In genomic region chr3:50211930-50212329, GRCh38 we compare ENCODE assay signal across 14 cellular contexts. TPM values are rescaled to one million over a fixed set of nuclear protein-coding genes. Genes with fewer than 3 reads are reported as not detected.
DNase-seq lines count a peak whose midpoint lies in the region; ATAC-seq, FAIRE-seq and TF ChIP-seq lines count a peak whose summit lies in the region.
"Had no signal": no experiment of that assay in that cellular context is flagged by ENCODE, and none has a peak within 500 bp of the region (broad histone marks: within the 10 kb centered on the region; RNA-seq: fewer than 3 reads in every experiment).

No MANE protein-coding gene starts in this region.

- H3K18ac ChIP-seq in neuronal stem cell (ENCODE audit: low read length) = peak overlapping the region; percentile 50

- no CpG with 5 or more reads among the region's 2 CpGs for WGBS in neuronal stem cell (ENCODE audit: extremely low coverage in 2 of 2, insufficient read length in 2 of 2, insufficient replicate concordance in 1 of 2), 2 donors

- H3K36me3 ChIP-seq in astrocyte (ENCODE audit: insufficient read depth, low read length) (no peaks in the 10 kb centered on the region), neuronal stem cell (replicated peaks in 1 of 2; ENCODE audit: control insufficient read depth in 2 of 2, insufficient read depth in 2 of 2, low read length in 2 of 2) (no peaks in the 10 kb centered on the region)
- H3K36me3 ChIP-seq: SJCRH30, thoracic aorta had no signal

- H3K9me3 ChIP-seq in astrocyte (ENCODE audit: insufficient read depth, low read depth, low read length) = no peaks in the 10 kb centered on the region
- no peaks in the 10 kb centered on the region for H3K9me3 ChIP-seq in neuronal stem cell (replicated peaks in 1 of 2; ENCODE audit: control insufficient read depth in 2 of 2, insufficient read depth in 1 of 2, low read depth in 1 of 2, low read length in 2 of 2)
- H3K9me3 ChIP-seq: SJCRH30, thoracic aorta had no signal

- no peak for TF ChIP-seq CTCF in astrocyte (IDR thresholded peaks at IDR 0.05; ENCODE audit: insufficient read depth, low read depth, low read length)

- H4K91ac ChIP-seq in neuronal stem cell (ENCODE audit: low read depth, low read length, poor library complexity) = no peak overlapping the region

- no peak overlapping the region for H2BK5ac ChIP-seq in neuronal stem cell (ENCODE audit: low read length)

- peaks cover 4% of the 10 kb centered on the region for H3K4me1 Mint-ChIP-seq in astrocyte (ENCODE audit: low read depth, unreplicated experiment)

- no peaks in the 10 kb centered on the region for H3K79me1 ChIP-seq in neuronal stem cell (ENCODE audit: low read depth, low read length)

- H3K4me2 ChIP-seq in astrocyte (ENCODE audit: low read length) (no peak overlapping the region), neuronal stem cell (ENCODE audit: insufficient read depth, low read length, poor library complexity, severe bottlenecking) (no peak overlapping the region)

- no peak overlapping the region for H3K4ac ChIP-seq in neuronal stem cell (ENCODE audit: low read length)

- no peaks in the 10 kb centered on the region for H3K9me3 Mint-ChIP-seq in astrocyte (ENCODE audit: unreplicated experiment)
- H3K9me3 Mint-ChIP-seq: naive thymus-derived CD8-positive, alpha-beta T cell had no signal

- H3K27ac Mint-ChIP-seq in astrocyte (ENCODE audit: unreplicated experiment) = peak overlapping the region; percentile 75
- H3K27ac Mint-ChIP-seq: naive thymus-derived CD8-positive, alpha-beta T cell had no signal

- H3K14ac ChIP-seq in neuronal stem cell (ENCODE audit: low read length) = no peak overlapping the region

- no peaks in the 10 kb centered on the region for H3K4me1 ChIP-seq in astrocyte (ENCODE audit: insufficient read depth, low read length)
- peaks cover 0 to 7% of the 10 kb centered on the region in 2 donors for H3K4me1 ChIP-seq in neuronal stem cell (ENCODE audit: control insufficient read depth in 2 of 2, insufficient read depth in 1 of 2, low read depth in 1 of 2, low read length in 2 of 2)
- H3K4me1 ChIP-seq: SJCRH30 had no signal

- H2BK120ac ChIP-seq in neuronal stem cell (ENCODE audit: low read depth, low read length) = no peak overlapping the region

- H3K23ac ChIP-seq in neuronal stem cell (ENCODE audit: low read depth, low read length, poor library complexity) = no peak overlapping the region

- H3K27ac ChIP-seq in astrocyte (ENCODE audit: low read depth, low read length) (no peak overlapping the region), neuronal stem cell (replicated peaks; ENCODE audit: low read length) (no peak overlapping the region)
- H3K27ac ChIP-seq: SJCRH30, thoracic aorta had no signal

- H3K4me3 ChIP-seq in astrocyte (ENCODE audit: insufficient read depth, low read depth, low read length) = no peak overlapping the region
- H3K4me3 ChIP-seq in neuronal stem cell (ENCODE audit: low read length in 2 of 2) = no peak overlapping the region
- H3K4me3 ChIP-seq: SJCRH30, thoracic aorta had no signal

- H4K8ac ChIP-seq in neuronal stem cell (ENCODE audit: low read depth, low read length) = no peak overlapping the region

- H3K36me3 Mint-ChIP-seq in astrocyte (ENCODE audit: low read depth, unreplicated experiment) = no peaks in the 10 kb centered on the region
- H3K36me3 Mint-ChIP-seq: naive thymus-derived CD8-positive, alpha-beta T cell had no signal

- H4K20me1 ChIP-seq in astrocyte (ENCODE audit: insufficient read depth, low read length) = no peaks in the 10 kb centered on the region

- H2BK12ac ChIP-seq in neuronal stem cell (ENCODE audit: low read length) = no peak overlapping the region

- ATAC-seq in GM19463 (IDR thresholded peaks at IDR 0.05; ENCODE audit: unreplicated experiment) (no peak), HG02678 (IDR thresholded peaks at IDR 0.05; ENCODE audit: unreplicated experiment) (no peak)
- ATAC-seq: naive thymus-derived CD8-positive, alpha-beta T cell had no signal

- no peaks in the 10 kb centered on the region for H3K79me2 ChIP-seq in astrocyte (ENCODE audit: insufficient read depth, low read length)

- H2AFZ ChIP-seq in astrocyte (ENCODE audit: low read depth, low read length) (no peak overlapping the region), neuronal stem cell (ENCODE audit: low read length) (no peak overlapping the region)

- H3K9ac ChIP-seq in astrocyte (ENCODE audit: low read length) (no peak overlapping the region), neuronal stem cell (ENCODE audit: low read depth, low read length, poor library complexity) (no peak overlapping the region)

- peak overlapping the region; percentile 20 for H2BK15ac ChIP-seq in neuronal stem cell (ENCODE audit: low read length)

- DNase-seq in HCEC 1CT = peak; percentile 6
- peak; percentile 87 for DNase-seq in MV-4-11 (lab: John Stamatoyannopoulos, UW)
- peak; percentile 8 for DNase-seq in astrocyte (ENCODE audit: low read depth)
- DNase-seq in neuronal stem cell (ENCODE audit: low spot score) = no peak
- no peak for DNase-seq in stimulated activated naive CD4-positive, alpha-beta T cell (lab: John Stamatoyannopoulos, UW)
- DNase-seq: naive thymus-derived CD8-positive, alpha-beta T cell; NCI-H2029 treated with DMSO at 0.1 percent for 48 hours; SJCRH30 had no signal

- H3K4me3 Mint-ChIP-seq in astrocyte (ENCODE audit: unreplicated experiment) = no peak overlapping the region
- H3K4me3 Mint-ChIP-seq: naive thymus-derived CD8-positive, alpha-beta T cell had no signal

- H3K27me3 ChIP-seq in astrocyte (ENCODE audit: insufficient read depth, low read length) (no peaks in the 10 kb centered on the region), neuronal stem cell (ENCODE audit: control insufficient read depth in 3 of 3, insufficient read depth in 3 of 3, low read depth in 1 of 3, low read length in 3 of 3) (peaks cover 0 to 72% (median 1%) of the 10 kb centered on the region in 3 experiments)
- H3K27me3 ChIP-seq: SJCRH30 had no signal

- H3K27me3 Mint-ChIP-seq in astrocyte (ENCODE audit: low read depth, unreplicated experiment) = peaks cover 23% of the 10 kb centered on the region

- FAIRE-seq in astrocyte (lab: Jason Lieb, UNC) = no peak
- FAIRE-seq: D721Med, islet of Langerhans had no signal

- H2AK5ac ChIP-seq in neuronal stem cell (ENCODE audit: low read depth, low read length) = peak overlapping the region; percentile 59

RNA-seq across cellular contexts. Expression of gene SLC38A3, which starts 6.9 kb away (rescaled TPM):
- total RNA-seq in astrocyte = 0.68 and 1.9 TPM in 2 replicates
- polyA plus RNA-seq in neuronal stem cell (2013, experiment 1 of 2) = 3.5 TPM
- 3.2 TPM for polyA plus RNA-seq in neuronal stem cell (2013, experiment 2 of 2)
- total RNA-seq: epithelial cell of proximal tubule; naive thymus-derived CD8-positive, alpha-beta T cell had no signal
- polyA plus RNA-seq: naive thymus-derived CD8-positive, alpha-beta T cell had no signal

RNA-seq across cellular contexts. Expression of gene GNAT1, which starts 20.5 kb away (rescaled TPM):
- total RNA-seq in astrocyte = not detected in 2 replicates
- 0.03 TPM for polyA plus RNA-seq in neuronal stem cell (2013, experiment 1 of 2)
- polyA plus RNA-seq in neuronal stem cell (2013, experiment 2 of 2) = 0.04 TPM
- total RNA-seq: epithelial cell of proximal tubule; naive thymus-derived CD8-positive, alpha-beta T cell had no signal
- polyA plus RNA-seq: naive thymus-derived CD8-positive, alpha-beta T cell had no signal

RNA-seq across cellular contexts. Expression of gene GNAI2, which starts 24.1 kb away (rescaled TPM):
- total RNA-seq in astrocyte = 380 and 381 TPM in 2 replicates
- 457 TPM for polyA plus RNA-seq in neuronal stem cell (2013, experiment 1 of 2)
- 458 TPM for polyA plus RNA-seq in neuronal stem cell (2013, experiment 2 of 2)

RNA-seq across cellular contexts. Expression of gene SEMA3F, which starts 56.8 kb away (rescaled TPM):
- 5.1 and 6.6 TPM in 2 replicates for total RNA-seq in astrocyte
- polyA plus RNA-seq in neuronal stem cell (2013, experiment 1 of 2) = 68.0 TPM
- 67.2 TPM for polyA plus RNA-seq in neuronal stem cell (2013, experiment 2 of 2)
- total RNA-seq: naive thymus-derived CD8-positive, alpha-beta T cell had no signal
- polyA plus RNA-seq: naive thymus-derived CD8-positive, alpha-beta T cell had no signal

RNA-seq across cellular contexts. Expression of gene SEMA3B, which starts 57.0 kb away (rescaled TPM):
- 4.9 and 5.9 TPM in 2 replicates for total RNA-seq in astrocyte
- 5.0 TPM for polyA plus RNA-seq in neuronal stem cell (2013, experiment 1 of 2)
- 5.2 TPM for polyA plus RNA-seq in neuronal stem cell (2013, experiment 2 of 2)

Comparison
In these comparisons a context has a peak if more than half of its experiments do, and no peak if none do; other contexts are left out.
1. DNase-seq: peak in HCEC 1CT (single experiment), MV-4-11 (single experiment) and astrocyte (single experiment); none in neuronal stem cell (single experiment) and stimulated activated naive CD4-positive, alpha-beta T cell (0 of 6).